In genomic region chr6:42532038-42532669, GRCh38 we compare ENCODE assay signal across 8 cellular contexts. TPM values are rescaled to one million over a fixed set of nuclear protein-coding genes. Genes with fewer than 3 reads are reported as not detected.
DNase-seq lines count a peak whose midpoint lies in the region; ATAC-seq, FAIRE-seq and TF ChIP-seq lines count a peak whose summit lies in the region.

No MANE protein-coding gene starts in this region.

- ATAC-seq in Panc1 = peak; percentile 94
- ATAC-seq in lung (ENCODE audit: insufficient read depth, low FRiP score) = peak; percentile 41

- in situ Hi-C loops in Panc1 (cut with HindIII; ENCODE audit: low pct_unique_long_range_greater_than_20kb, low sequenced_read_pairs) = no loop called here

- peak; percentile 95 for TF ChIP-seq CTCF in KMS-11 (conservative IDR thresholded peaks at IDR 0.05; ENCODE audit: low read depth, low read length)
- peak; percentile 86 for TF ChIP-seq CTCF in Panc1 (IDR thresholded peaks at IDR 0.05)
- peak; percentile 49 for TF ChIP-seq CTCF in lung (IDR thresholded peaks at IDR 0.05; ENCODE audit: control extremely low read depth, extremely low read depth)

- no peak overlapping the region for H3K27ac ChIP-seq in KMS-11
- H3K27ac ChIP-seq in Panc1 (ENCODE audit: low read length) = peak overlapping the region; percentile 58; the same call in 1 of the 2 replicates
- H3K27ac ChIP-seq in lung (ENCODE audit: low read depth in 1 of 2, low read length in 1 of 2) = no peak overlapping the region

- H3K4me3 ChIP-seq in KMS-11 (IDR thresholded peaks at IDR 0.05; ENCODE audit: insufficient read depth, low read depth, low read length) = no peak overlapping the region
- H3K4me3 ChIP-seq in Panc1 (ENCODE audit: low read depth in 2 of 2, low read length in 2 of 2) = no peak overlapping the region
- H3K4me3 ChIP-seq in lung = no peak overlapping the region

- intact Hi-C loops in Panc1 (cut with micrococcal nuclease; ENCODE audit: unreplicated experiment) (loop anchor here (5.0 kb wide), 1 partner anchor 80 kb away; the partner anchor contains the start of gene TRERF1), posterior cingulate gyrus (cut with DNase I) (loop anchor here (5.0 to 10.0 kb wide), 3 partner anchors 80 to 457 kb away; partner anchors contain the start of gene TRERF1)

- no peak overlapping the region for H3K9ac ChIP-seq in KMS-11

- H3K27me3 ChIP-seq in KMS-11 (ENCODE audit: insufficient read depth, low read depth) (no peaks in the 10 kb centered on the region), Panc1 (ENCODE audit: control insufficient read depth, insufficient read depth, low read length) (no peaks in the 10 kb centered on the region), lung (ENCODE audit: control insufficient read depth, insufficient read depth) (no peaks in the 10 kb centered on the region)

- FAIRE-seq in colon (lab: Jason Lieb, UNC) = peak; percentile 10

- H3K36me3 ChIP-seq in KMS-11 (ENCODE audit: insufficient read depth) = no peaks in the 10 kb centered on the region
- no peaks in the 10 kb centered on the region for H3K36me3 ChIP-seq in Panc1 (ENCODE audit: control insufficient read depth, insufficient read depth, low read length)
- no peaks in the 10 kb centered on the region for H3K36me3 ChIP-seq in lung (ENCODE audit: control insufficient read depth in 2 of 2, insufficient read depth in 2 of 2, low read length in 2 of 2)

- CTCF ChIA-PET in Panc1 (lab: Charles Lee) = interaction anchor here (0.5 to 1.5 kb wide), 6 partner anchors 13 to 329 kb away, joined by 3 to 6 read pairs (median 4); no protein-coding TSS in a partner anchor

- no TSS peak for BruUV-seq in Panc1 (replicated peaks; lab: Mats Ljungman, UMichigan)

- H3K79me2 ChIP-seq in KMS-11 (ENCODE audit: insufficient read depth, low read depth) = no peaks in the 10 kb centered on the region

- H3K4me1 ChIP-seq in KMS-11 (ENCODE audit: low read depth, poor library complexity, severe bottlenecking) = no peaks in the 10 kb centered on the region
- H3K4me1 ChIP-seq in Panc1 (ENCODE audit: control insufficient read depth, insufficient read depth, low read length) = no peaks in the 10 kb centered on the region; the same call in 1 of the 2 replicates
- H3K4me1 ChIP-seq in lung (ENCODE audit: control insufficient read depth in 2 of 2, insufficient read depth in 2 of 2, low read length in 2 of 2) = peaks cover 0 to 4% of the 10 kb centered on the region in 2 donors

- H4K20me1 ChIP-seq in KMS-11 (ENCODE audit: insufficient read depth) = no peaks in the 10 kb centered on the region

- DNase-seq in NCI-H510A treated with DMSO at 0.1 percent for 48 hours (lab: John Stamatoyannopoulos, UW) (peak; percentile 84), NCI-H510A (lab: John Stamatoyannopoulos, UW) (no peak), Panc1 (ENCODE audit: low read depth, low spot score) (peak; percentile 35), lung (ENCODE audit: low spot score) (no peak), posterior cingulate gyrus (no peak), UCSD-AML1 (lab: John Stamatoyannopoulos, UW; ENCODE audit: unreplicated experiment) (no peak)

- H2AFZ ChIP-seq in KMS-11 (ENCODE audit: low read depth) = no peak overlapping the region

- no peak overlapping the region for H3K4me2 ChIP-seq in KMS-11

- POLR2A ChIA-PET in Panc1 (lab: Charles Lee) = no interaction called here

- H3K9me3 ChIP-seq in Panc1 (ENCODE audit: control insufficient read depth, insufficient read depth, low read depth, low read length) (no peaks in the 10 kb centered on the region), lung (ENCODE audit: control insufficient read depth in 2 of 2, insufficient read depth in 1 of 2, low read length in 1 of 2) (no peaks in the 10 kb centered on the region)

RNA-seq across cellular contexts. Expression of gene UBR2, which starts 31.7 kb away (rescaled TPM):
- 19.1 TPM for total RNA-seq in Panc1 (2021; ENCODE audit: unreplicated experiment)
- polyA plus RNA-seq in Panc1 (2012; ENCODE audit: insufficient read length) = 8.3 TPM
- total RNA-seq in lung = 10 to 100 TPM; 28.9 to 45.4 TPM
- polyA plus RNA-seq in lung = 1 to 10 TPM; 8.4 to 9.2 TPM

Comparison
In these comparisons a context has a peak if more than half of its experiments do, and no peak if none do; other contexts are left out.
1. DNase-seq: peak in NCI-H510A treated with DMSO at 0.1 percent for 48 hours (single experiment) and Panc1 (single experiment); none in NCI-H510A (single experiment), lung (single experiment), posterior cingulate gyrus (0 of 10) and UCSD-AML1 (single experiment).
2. Peak in every context shown above with its lines, with median percentiles within 50 percentile points of each other: CTCF ChIP-seq.